ENCODE assay signal across 23 cellular contexts in the genomic region with DNA sequence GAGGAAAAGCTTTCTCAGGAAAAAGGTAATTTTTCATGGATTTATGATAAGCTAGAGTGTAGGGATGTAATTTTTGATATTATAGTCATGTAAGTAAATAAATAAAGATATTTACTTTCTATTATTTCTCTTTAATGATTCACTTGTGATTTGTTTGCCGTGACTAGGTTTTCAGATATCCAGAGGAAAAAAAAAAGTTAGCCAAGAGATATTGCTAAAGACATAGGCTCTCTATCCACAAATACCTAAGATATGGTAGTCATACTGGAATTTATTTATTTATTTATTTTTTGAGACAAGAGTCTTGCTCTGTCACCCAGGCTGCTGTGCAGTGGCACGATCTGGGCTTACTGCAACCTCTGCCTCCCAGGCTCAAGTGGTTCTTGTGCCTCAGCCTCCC. TPM values are rescaled to one million over a fixed set of nuclear protein-coding genes. Genes with fewer than 3 reads are reported as not detected.
DNase-seq lines count a peak whose midpoint lies in the region; TF ChIP-seq lines count a peak whose summit lies in the region.
"Had no signal": no experiment of that assay in that cellular context is flagged by ENCODE, and none has a peak within 500 bp of the region (broad histone marks: within the 10 kb centered on the region; RNA-seq: fewer than 3 reads in every experiment).

No MANE protein-coding gene starts in this region.

- TF ChIP-seq CTCF in AG10803 (conservative IDR thresholded peaks at IDR 0.05; ENCODE audit: low read length) (no peak), HFFc6 (IDR thresholded peaks at IDR 0.05) (no peak), epithelial cell of esophagus (IDR thresholded peaks at IDR 0.05; ENCODE audit: insufficient read depth, low read depth, low read length, missing control alignments) (no peak)

- H3K4me1 Mint-ChIP-seq in HFFc6 (ENCODE audit: low read depth) = peaks cover 8% of the 10 kb centered on the region; the same call in 1 of the 2 replicates

- peaks cover 82% of the 10 kb centered on the region for H3K36me3 Mint-ChIP-seq in HFFc6 (ENCODE audit: low read depth)

- H3K4me3 ChIP-seq in AG10803 (ENCODE audit: low read length) (no peak overlapping the region), epithelial cell of esophagus (ENCODE audit: low read length) (no peak overlapping the region)
- H3K4me3 ChIP-seq: BLaER1 treated with 17β-estradiol and CSF1 and Interleukin-3, amounts not matched to agents 10 nM and 100 nM; SJSA1 had no signal

- no peaks in the 10 kb centered on the region for H3K27me3 Mint-ChIP-seq in HFFc6 (ENCODE audit: insufficient read depth)
- H3K27me3 Mint-ChIP-seq: CD4-positive, alpha-beta memory T cell had no signal

- no peak overlapping the region for H3K27ac Mint-ChIP-seq in HFFc6
- H3K27ac Mint-ChIP-seq: CD4-positive, alpha-beta memory T cell had no signal

- peak; percentile 22 for DNase-seq in AG10803 (ENCODE audit: low read depth)
- DNase-seq in HFFc6 = peak; percentile 18
- DNase-seq in epithelial cell of esophagus (ENCODE audit: low read depth) = peak; percentile 44
- DNase-seq in kidney tubule cell (ENCODE audit: low spot score) = peak; percentile 2
- DNase-seq in NAMALWA (ENCODE audit: low spot score) = no peak
- DNase-seq in HuH-7 (ENCODE audit: low spot score) = no peak
- no peak for DNase-seq in activated CD4-positive, alpha-beta T cell treated with anti-CD3 and anti-CD28 coated beads for 48 hours
- DNase-seq: AML-193; CD4-positive, alpha-beta memory T cell; COR-L47; DMS53; GF-D8; KBM-7; MV-4-11; NCI-H2029; NCI-H446; NCI-H526; NCI-H82; NK-92 treated with Interleukin-12 subunit alpha and Interleukin-12 subunit beta, amount 100 ng/mL, for 24 hours; Right ventricle myocardium superior; RPMI8226 had no signal

- H3K4me3 Mint-ChIP-seq in HFFc6 = no peak overlapping the region
- H3K4me3 Mint-ChIP-seq: CD4-positive, alpha-beta memory T cell had no signal

- H3K9me3 Mint-ChIP-seq in HFFc6 = peaks cover 40% of the 10 kb centered on the region

RNA-seq across cellular contexts. Expression of a gene that starts 59.9 kb away (rescaled TPM):
- total RNA-seq in HFFc6 (2021; fragmentation: NEBNext Ultra II Directional; extraction: Animal tissue kit (Norgen Biotek cat#: 25700)) = 10 to 100 TPM; 14.3 to 17.5 (median 16.2) TPM

Comparison
In these comparisons a context has a peak if more than half of its experiments do, and no peak if none do; other contexts are left out.
1. DNase-seq: peak in AG10803 (single experiment), HFFc6 (single experiment), epithelial cell of esophagus (single experiment) and kidney tubule cell (single experiment); none in NAMALWA (single experiment), HuH-7 (single experiment) and activated CD4-positive, alpha-beta T cell treated with anti-CD3 and anti-CD28 coated beads for 48 hours (single experiment).